Comparison of ENCODE assay signal across 25 cellular contexts in the genomic region with DNA sequence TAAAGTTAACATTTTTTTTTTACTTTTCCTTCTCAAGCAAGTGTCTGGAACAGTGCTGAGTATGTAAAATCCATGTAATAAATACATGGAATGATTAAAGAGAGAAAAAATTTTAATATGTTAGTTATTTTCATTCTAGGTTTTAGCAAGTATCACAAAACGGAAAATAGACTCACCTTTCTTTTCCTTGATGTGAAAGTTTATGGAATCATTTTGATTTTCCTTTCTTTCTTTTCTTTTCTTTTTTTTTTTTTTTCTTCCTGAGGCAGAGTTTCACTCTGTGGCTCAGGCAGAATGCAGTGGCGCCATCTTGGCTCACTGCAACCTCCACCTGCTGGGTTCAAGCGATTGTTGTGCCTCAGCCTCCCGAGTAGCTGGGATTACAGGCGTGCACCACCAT.
"Had no signal": no experiment of that assay in that cellular context is flagged by ENCODE, and none has a peak within 500 bp of the region (broad histone marks: within the 10 kb centered on the region; RNA-seq: fewer than 3 reads in every experiment).

No MANE protein-coding gene starts in this region.

- DNase-seq: cortex of kidney; effector CD4-positive, alpha-beta T cell; foreskin fibroblast; gastrocnemius medialis; head of caudate nucleus; kidney glomerular epithelial cell; left colon; natural killer cell; occipital lobe; ovary; posterior cingulate gyrus; psoas muscle; right cardiac atrium; sigmoid colon; stimulated activated CD4-positive, alpha-beta T cell treated with anti-CD3 and anti-CD28 coated beads, Interleukin-2, amount 100 ng/mL, for 24 hours; stimulated activated CD4-positive, alpha-beta T cell treated with anti-CD3 and anti-CD28 coated beads, Interleukin-4, amount 100 ng/mL, for 24 hours; stimulated activated naive CD4-positive, alpha-beta T cell treated with Interleukin-2 at 50 U/mL for 16 hours; stomach; transverse colon; upper lobe of right lung; uterus had no signal

- H3K9me3 Mint-ChIP-seq: memory B cell; natural killer cell; stimulated activated effector memory CD8-positive, alpha-beta T cell treated with anti-CD3 and anti-CD28 coated beads, Interleukin-12 subunit alpha, Interleukin-12 subunit beta, amount 100 ng/mL, for 72 hours had no signal

- H3K27me3 Mint-ChIP-seq: memory B cell had no signal

- H3K4me3 Mint-ChIP-seq: memory B cell; natural killer cell; stimulated activated effector memory CD8-positive, alpha-beta T cell treated with anti-CD3 and anti-CD28 coated beads, Interleukin-12 subunit alpha, Interleukin-12 subunit beta, amount 100 ng/mL, for 72 hours had no signal

- H3K4me3 ChIP-seq: gastrocnemius medialis, lung, ovary, psoas muscle, sigmoid colon, stomach, thoracic aorta, transverse colon, upper lobe of right lung, uterus had no signal

- H3K27me3 ChIP-seq: gastrocnemius medialis, ovary, sigmoid colon, stomach, transverse colon, upper lobe of right lung, uterus had no signal

- H3K4me1 ChIP-seq: uterus had no signal

- ATAC-seq: gastrocnemius medialis; left colon; natural killer cell; psoas muscle; right cardiac atrium; stimulated activated effector memory CD8-positive, alpha-beta T cell treated with anti-CD3 and anti-CD28 coated beads, Interleukin-12 subunit alpha, Interleukin-12 subunit beta, amount 100 ng/mL, for 72 hours; upper lobe of right lung had no signal

- H3K27ac ChIP-seq: gastrocnemius medialis, ovary, psoas muscle, stomach, transverse colon, upper lobe of right lung, uterus had no signal

- H3K27ac Mint-ChIP-seq: memory B cell; natural killer cell; stimulated activated effector memory CD8-positive, alpha-beta T cell treated with anti-CD3 and anti-CD28 coated beads, Interleukin-12 subunit alpha, Interleukin-12 subunit beta, amount 100 ng/mL, for 72 hours had no signal

- H3K9me3 ChIP-seq: gastrocnemius medialis, ovary, psoas muscle, sigmoid colon, stomach, thoracic aorta, transverse colon, upper lobe of right lung, uterus had no signal

- H3K36me3 ChIP-seq: ovary, thoracic aorta, uterus had no signal
